ENCODE assay signal across 31 cellular contexts in genomic region chr10:60798870-60799269, GRCh38.
"Had no signal": no experiment of that assay in that cellular context is flagged by ENCODE, and none has a peak within 500 bp of the region (broad histone marks: within the 10 kb centered on the region; RNA-seq: fewer than 3 reads in every experiment).

No MANE protein-coding gene starts in this region.

- H3K27ac Mint-ChIP-seq: activated CD4-positive, alpha-beta memory T cell treated with anti-CD3 and anti-CD28 coated beads for 36 hours; activated CD4-positive, alpha-beta T cell treated with anti-CD3 and anti-CD28 coated beads, Interleukin-2, amount 10 ng/mL, durations not matched to agents 7 days and 5 days; activated naive CD4-positive, alpha-beta T cell treated with anti-CD3 and anti-CD28 coated beads, Interleukin-2, amount 10 ng/mL, durations not matched to agents 7 days and 5 days; activated naive CD8-positive, alpha-beta T cell; activated naive CD8-positive, alpha-beta T cell treated with anti-CD3 and anti-CD28 coated beads, Interleukin-2, amount 50 U/mL, for 24 hours; brain had no signal

- H3K4me1 Mint-ChIP-seq: activated naive CD4-positive, alpha-beta T cell treated with anti-CD3 and anti-CD28 coated beads, Interleukin-2, amount 10 ng/mL, durations not matched to agents 7 days and 5 days; activated naive CD8-positive, alpha-beta T cell treated with anti-CD3 and anti-CD28 coated beads, Interleukin-2, amount 50 U/mL, for 24 hours had no signal

- H3K4me3 Mint-ChIP-seq: activated CD4-positive, alpha-beta memory T cell treated with anti-CD3 and anti-CD28 coated beads for 36 hours; activated CD4-positive, alpha-beta T cell treated with anti-CD3 and anti-CD28 coated beads, Interleukin-2, amount 10 ng/mL, durations not matched to agents 7 days and 5 days; activated naive CD4-positive, alpha-beta T cell treated with anti-CD3 and anti-CD28 coated beads, Interleukin-2, amount 10 ng/mL, durations not matched to agents 7 days and 5 days; activated naive CD8-positive, alpha-beta T cell; activated naive CD8-positive, alpha-beta T cell treated with anti-CD3 and anti-CD28 coated beads, Interleukin-2, amount 50 U/mL, for 24 hours; brain had no signal

- FAIRE-seq: bronchial epithelial cell, colon, RCC 7860 had no signal

- ATAC-seq: activated naive CD8-positive, alpha-beta T cell treated with anti-CD3 and anti-CD28 coated beads, Interleukin-2, amount 50 U/mL, for 24 hours had no signal

- H3K27ac ChIP-seq: RWPE1, VCaP had no signal

- H3K9me3 Mint-ChIP-seq: activated CD4-positive, alpha-beta memory T cell treated with anti-CD3 and anti-CD28 coated beads for 36 hours; activated CD4-positive, alpha-beta T cell treated with anti-CD3 and anti-CD28 coated beads, Interleukin-2, amount 10 ng/mL, durations not matched to agents 7 days and 5 days; activated naive CD4-positive, alpha-beta T cell treated with anti-CD3 and anti-CD28 coated beads, Interleukin-2, amount 10 ng/mL, durations not matched to agents 7 days and 5 days; activated naive CD8-positive, alpha-beta T cell treated with anti-CD3 and anti-CD28 coated beads, Interleukin-2, amount 50 U/mL, for 24 hours; brain had no signal

- DNase-seq: activated CD4-positive, alpha-beta memory T cell treated with anti-CD3 and anti-CD28 coated beads for 36 hours; activated CD4-positive, alpha-beta T cell treated with anti-CD3 and anti-CD28 coated beads, Interleukin-2, amount 10 ng/mL, durations not matched to agents 7 days and 5 days; activated CD4-positive, CD25-positive, alpha-beta regulatory T cell; activated CD8-positive, alpha-beta memory T cell treated with anti-CD3 and anti-CD28 coated beads, Interleukin-2, amount 50 U/mL, for 4 hours; activated effector memory CD4-positive, alpha-beta T cell treated with Interleukin-2 at 50 U/mL for 16 hours; activated naive CD4-positive, alpha-beta T cell treated with anti-CD3 and anti-CD28 coated beads, Interleukin-2, amount 10 ng/mL, durations not matched to agents 7 days and 5 days; activated naive CD8-positive, alpha-beta T cell treated with anti-CD3 and anti-CD28 coated beads, Interleukin-2, amount 50 U/mL, for 24 hours; activated T-cell treated with anti-CD3 and anti-CD28 coated beads for 4 hours; activated T-cell treated with anti-CD3 and anti-CD28 coated beads, Interleukin-2, amount 50 U/mL, for 48 hours; anterior cingulate cortex; caudate nucleus; NCI-H1092 treated with DMSO at 0.1 percent for 48 hours; NCI-H1417; NCI-H146; NCI-H187 treated with DMSO at 0.1 percent for 48 hours; NCI-H2081; NCI-H226; NCI-H446 treated with DMSO at 0.1 percent for 48 hours; NCI-H524 treated with DMSO at 0.1 percent for 48 hours; Right ventricle myocardium superior; SW 1271; T-helper 1 cell; T-helper 2 cell; T-helper 9 cell had no signal

- H3K27me3 Mint-ChIP-seq: activated CD4-positive, alpha-beta memory T cell treated with anti-CD3 and anti-CD28 coated beads for 36 hours; activated CD4-positive, alpha-beta T cell treated with anti-CD3 and anti-CD28 coated beads, Interleukin-2, amount 10 ng/mL, durations not matched to agents 7 days and 5 days; activated naive CD4-positive, alpha-beta T cell treated with anti-CD3 and anti-CD28 coated beads, Interleukin-2, amount 10 ng/mL, durations not matched to agents 7 days and 5 days; activated naive CD8-positive, alpha-beta T cell; activated naive CD8-positive, alpha-beta T cell treated with anti-CD3 and anti-CD28 coated beads, Interleukin-2, amount 50 U/mL, for 24 hours had no signal
